Comparison of ENCODE assay signal across 3 cellular contexts in the genomic region with DNA sequence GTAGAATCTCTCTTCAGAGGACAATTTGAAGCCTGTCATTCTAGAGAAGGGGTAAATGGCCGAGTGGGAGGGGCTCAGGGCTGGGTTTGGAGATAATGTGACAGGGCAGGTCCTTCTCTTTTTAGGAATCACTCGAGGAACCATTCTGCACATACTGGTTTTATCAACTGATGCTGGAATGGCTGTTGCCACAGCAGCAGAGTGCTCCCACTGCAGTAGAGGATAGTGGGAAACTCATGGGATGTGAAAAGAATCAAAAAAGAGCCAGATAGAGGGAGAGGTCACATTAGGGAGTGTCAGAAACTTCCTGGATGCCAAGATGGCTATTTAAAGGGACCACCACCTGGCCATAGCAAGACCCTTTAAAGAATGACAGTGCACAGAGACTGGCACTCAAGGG.
A peak's percentile ranks its signal among the peaks of the same experiment; 100 is the strongest.
TF ChIP-seq lines count a peak whose summit lies in the region.

No MANE protein-coding gene starts in this region.

TF ChIP-seq in HEK293, 187 proteins besides CTCF, POLR2A, EP300 and RAD21:
- TF ChIP-seq, protein P1, sequence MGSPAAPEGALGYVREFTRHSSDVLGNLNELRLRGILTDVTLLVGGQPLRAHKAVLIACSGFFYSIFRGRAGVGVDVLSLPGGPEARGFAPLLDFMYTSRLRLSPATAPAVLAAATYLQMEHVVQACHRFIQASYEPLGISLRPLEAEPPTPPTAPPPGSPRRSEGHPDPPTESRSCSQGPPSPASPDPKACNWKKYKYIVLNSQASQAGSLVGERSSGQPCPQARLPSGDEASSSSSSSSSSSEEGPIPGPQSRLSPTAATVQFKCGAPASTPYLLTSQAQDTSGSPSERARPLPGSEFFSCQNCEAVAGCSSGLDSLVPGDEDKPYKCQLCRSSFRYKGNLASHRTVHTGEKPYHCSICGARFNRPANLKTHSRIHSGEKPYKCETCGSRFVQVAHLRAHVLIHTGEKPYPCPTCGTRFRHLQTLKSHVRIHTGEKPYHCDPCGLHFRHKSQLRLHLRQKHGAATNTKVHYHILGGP (tag by site-specific recombination; IDR thresholded peaks at IDR 0.05): peak; percentile 29; the same call in 1 of the 2 replicates
- TF ChIP-seq, protein P2, sequence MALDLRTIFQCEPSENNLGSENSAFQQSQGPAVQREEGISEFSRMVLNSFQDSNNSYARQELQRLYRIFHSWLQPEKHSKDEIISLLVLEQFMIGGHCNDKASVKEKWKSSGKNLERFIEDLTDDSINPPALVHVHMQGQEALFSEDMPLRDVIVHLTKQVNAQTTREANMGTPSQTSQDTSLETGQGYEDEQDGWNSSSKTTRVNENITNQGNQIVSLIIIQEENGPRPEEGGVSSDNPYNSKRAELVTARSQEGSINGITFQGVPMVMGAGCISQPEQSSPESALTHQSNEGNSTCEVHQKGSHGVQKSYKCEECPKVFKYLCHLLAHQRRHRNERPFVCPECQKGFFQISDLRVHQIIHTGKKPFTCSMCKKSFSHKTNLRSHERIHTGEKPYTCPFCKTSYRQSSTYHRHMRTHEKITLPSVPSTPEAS (tag by site-specific recombination; IDR thresholded peaks at IDR 0.05): no peak
- TF ChIP-seq ZFHX2 (tag by site-specific recombination; conservative IDR thresholded peaks at IDR 0.05): no peak

TF ChIP-seq in K562, 482 proteins besides CTCF, POLR2A, EP300 and RAD21 (continued from another document):
- TF ChIP-seq PKNOX1 (IDR thresholded peaks at IDR 0.05) (peak; percentile 62; the same call in 1 of the 2 replicates), ZFP91 (CRISPR knock-in tag; IDR thresholded peaks at IDR 0.05) (peak; percentile 72; the same call in 1 of the 2 replicates), RCOR1 (IDR thresholded peaks at IDR 0.05; ENCODE audit: borderline replicate concordance in 1 of 2, low read depth in 2 of 2, low read length in 2 of 2) (peak in 1 of 2 experiments; percentile 56; a peak in 2 of 4 replicates)
- TF ChIP-seq, protein P3, sequence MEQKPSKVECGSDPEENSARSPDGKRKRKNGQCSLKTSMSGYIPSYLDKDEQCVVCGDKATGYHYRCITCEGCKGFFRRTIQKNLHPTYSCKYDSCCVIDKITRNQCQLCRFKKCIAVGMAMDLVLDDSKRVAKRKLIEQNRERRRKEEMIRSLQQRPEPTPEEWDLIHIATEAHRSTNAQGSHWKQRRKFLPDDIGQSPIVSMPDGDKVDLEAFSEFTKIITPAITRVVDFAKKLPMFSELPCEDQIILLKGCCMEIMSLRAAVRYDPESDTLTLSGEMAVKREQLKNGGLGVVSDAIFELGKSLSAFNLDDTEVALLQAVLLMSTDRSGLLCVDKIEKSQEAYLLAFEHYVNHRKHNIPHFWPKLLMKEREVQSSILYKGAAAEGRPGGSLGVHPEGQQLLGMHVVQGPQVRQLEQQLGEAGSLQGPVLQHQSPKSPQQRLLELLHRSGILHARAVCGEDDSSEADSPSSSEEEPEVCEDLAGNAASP (IDR thresholded peaks at IDR 0.05): no peak
- TF ChIP-seq, protein P4, sequence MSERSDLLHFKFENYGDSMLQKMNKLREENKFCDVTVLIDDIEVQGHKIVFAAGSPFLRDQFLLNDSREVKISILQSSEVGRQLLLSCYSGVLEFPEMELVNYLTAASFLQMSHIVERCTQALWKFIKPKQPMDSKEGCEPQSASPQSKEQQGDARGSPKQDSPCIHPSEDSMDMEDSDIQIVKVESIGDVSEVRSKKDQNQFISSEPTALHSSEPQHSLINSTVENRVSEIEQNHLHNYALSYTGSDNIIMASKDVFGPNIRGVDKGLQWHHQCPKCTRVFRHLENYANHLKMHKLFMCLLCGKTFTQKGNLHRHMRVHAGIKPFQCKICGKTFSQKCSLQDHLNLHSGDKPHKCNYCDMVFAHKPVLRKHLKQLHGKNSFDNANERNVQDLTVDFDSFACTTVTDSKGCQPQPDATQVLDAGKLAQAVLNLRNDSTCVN (CRISPR knock-in tag; IDR thresholded peaks at IDR 0.05): no peak
TF ChIP-seq in K562: peak in this region for 4.

TF ChIP-seq in SK-N-SH treated with all-trans-retinoic acid at 6 μM for 48 hours, 23 proteins besides CTCF, POLR2A, EP300 and RAD21 (continued from another document):
- no peak for TF ChIP-seq CSDC2 (CRISPR knock-in tag; IDR thresholded peaks at IDR 0.05)
- TF ChIP-seq SNAI2 (CRISPR knock-in tag; IDR thresholded peaks at IDR 0.05): no peak
- no peak for TF ChIP-seq ZNF8 (CRISPR knock-in tag; IDR thresholded peaks at IDR 0.05)
- TF ChIP-seq TSHZ2 (CRISPR knock-in tag; IDR thresholded peaks at IDR 0.05): no peak
- TF ChIP-seq ZFP30 (CRISPR knock-in tag; IDR thresholded peaks at IDR 0.05): no peak
- no peak for TF ChIP-seq PPARA (CRISPR knock-in tag; IDR thresholded peaks at IDR 0.05; ENCODE audit: borderline replicate concordance)
- no peak for TF ChIP-seq OSR1 (CRISPR knock-in tag; IDR thresholded peaks at IDR 0.05)
- TF ChIP-seq TOX (CRISPR knock-in tag; IDR thresholded peaks at IDR 0.05; ENCODE audit: borderline replicate concordance): no peak
- no peak for TF ChIP-seq ARNTL (CRISPR knock-in tag; IDR thresholded peaks at IDR 0.05; ENCODE audit: borderline replicate concordance, low read depth)
- no peak for TF ChIP-seq CREB5 (CRISPR knock-in tag; IDR thresholded peaks at IDR 0.05; ENCODE audit: low read depth)
- no peak for TF ChIP-seq RARB (CRISPR knock-in tag; IDR thresholded peaks at IDR 0.05)
